ENCODE assay signal across 8 cellular contexts in genomic region chr2:178480227-178481181, GRCh38. TPM values are rescaled to one million over a fixed set of nuclear protein-coding genes. Genes with fewer than 3 reads are reported as not detected.
A peak's percentile ranks its signal among the peaks of the same experiment; 100 is the strongest.
DNase-seq lines count a peak whose midpoint lies in the region; ATAC-seq, FAIRE-seq and TF ChIP-seq lines count a peak whose summit lies in the region.

TSS of gene PLEKHA3 (plus strand) at chr2:178480457. CDS start at chr2:178480870, 413 bp downstream.

- peak within 1 kb of the TSS; percentile 99 for H3K4me3 Mint-ChIP-seq in T-helper 17 cell

- H3K4me1 Mint-ChIP-seq in T-helper 17 cell: peaks cover 41% of the 10 kb centered on the region

- peaks cover 48% of the 10 kb centered on the region for H3K4me1 ChIP-seq in psoas muscle

- H3K9me3 ChIP-seq in T-helper 17 cell (ENCODE audit: control insufficient read depth, low read length, poor library complexity, severe bottlenecking): no peaks in the 10 kb centered on the region
- no peaks in the 10 kb centered on the region for H3K9me3 ChIP-seq in psoas muscle

- intact Hi-C loops in left ventricle myocardium superior (cut with micrococcal nuclease) (no loop called here), psoas muscle (cut with DNase I) (loop anchor here in 1 of 2 donors (5.0 kb wide), 1 partner anchor 37 kb away; no protein-coding TSS in a partner anchor)

- WGBS in psoas muscle, 3 donors: 0% methylated on average over 54 to 92 of the region's 92 CpGs

- DNase-seq in NCI-H146 (lab: John Stamatoyannopoulos, UW) (peak; percentile 94), T-helper 17 cell (peak; percentile 50 to 73 (median 73)), amygdala (lab: John Stamatoyannopoulos, UW) (peak; percentile 49 to 94 (median 87)), left ventricle myocardium superior (peak; percentile 99), psoas muscle (peak; percentile 97 to 98), urothelium cell line (ENCODE audit: low spot score) (peak; percentile 96)

- H3K27me3 ChIP-seq in psoas muscle (ENCODE audit: insufficient read depth in 3 of 3, low read length in 2 of 3): no peaks in the 10 kb centered on the region

- H3K27ac Mint-ChIP-seq in T-helper 17 cell: peak within 1 kb of the TSS; percentile 99

- H3K36me3 Mint-ChIP-seq in T-helper 17 cell (ENCODE audit: low read depth): peaks cover 3% of the 10 kb centered on the region

- peak within 1 kb of the TSS; percentile 88 for H3K27ac ChIP-seq in psoas muscle

- ATAC-seq in GM18498 (IDR thresholded peaks at IDR 0.05; ENCODE audit: unreplicated experiment) (peak; percentile 75), HG02870 (IDR thresholded peaks at IDR 0.05; ENCODE audit: unreplicated experiment) (peak; percentile 64), T-helper 17 cell (peak; percentile 66), left ventricle myocardium superior (peak; percentile 90), psoas muscle (peak; percentile 85 to 92 (median 87))

- peak within 1 kb of the TSS; percentile 85 for H3K4me3 ChIP-seq in psoas muscle

- H3K27me3 Mint-ChIP-seq in T-helper 17 cell: no peaks in the 10 kb centered on the region

- FAIRE-seq in urothelium cell line (lab: Jason Lieb, UNC): peak; percentile 65

- no peak for TF ChIP-seq CTCF in psoas muscle (IDR thresholded peaks at IDR 0.05)

- peaks cover 0 to under 1% of the 10 kb centered on the region in 2 donors for H3K36me3 ChIP-seq in psoas muscle (ENCODE audit: insufficient read depth in 1 of 2, low read depth in 1 of 2)

RNA-seq across cellular contexts. Expression of gene PLEKHA3, which starts in this region (rescaled TPM):
- 10 to 100 TPM; 24.9 to 26.5 TPM for total RNA-seq in T-helper 17 cell
- 39.9 TPM for total RNA-seq in left ventricle myocardium superior
- 10 to 100 TPM; 13.5 to 22.5 (median 17.6) TPM for total RNA-seq in psoas muscle
- 1 to 10 TPM; 4.0 to 8.1 (median 4.2) TPM for polyA plus RNA-seq in psoas muscle

Comparison
In these comparisons a context has a peak if more than half of its experiments do, and no peak if none do; other contexts are left out.
1. Peak in every context shown above with its lines: DNase-seq, ATAC-seq, H3K4me3 ChIP-seq and H3K27ac ChIP-seq.